In the genomic region with DNA sequence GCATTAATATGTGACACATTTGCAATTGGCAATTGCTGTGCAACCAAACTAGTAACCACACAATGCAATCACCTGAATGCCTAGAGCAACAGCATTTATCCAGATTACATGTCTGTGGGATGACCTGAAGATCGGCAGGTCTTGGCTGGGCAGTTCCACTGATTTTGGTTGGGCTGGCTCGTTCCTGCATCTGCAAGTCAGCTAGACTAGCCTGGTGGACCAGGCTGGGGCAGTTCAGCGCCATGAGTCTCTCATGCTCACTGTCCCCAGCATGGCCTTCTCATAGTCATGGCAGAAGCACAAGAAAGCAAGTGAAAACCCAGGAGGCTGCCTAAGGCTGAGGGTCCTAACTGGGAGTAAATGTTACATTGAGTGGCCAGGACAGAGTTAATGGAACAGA, we compare ENCODE assay signal across 1 cellular context.
TF ChIP-seq lines count a peak whose summit lies in the region.

No MANE protein-coding gene starts in this region.

TF ChIP-seq in H1, 55 proteins besides CTCF, POLR2A, EP300 and RAD21 (continued from another document):
- TF ChIP-seq CHD2 (IDR thresholded peaks at IDR 0.05; ENCODE audit: low read length): no peak
- no peak for TF ChIP-seq SUZ12 (IDR thresholded peaks at IDR 0.05; ENCODE audit: low read length)
- no peak for TF ChIP-seq TEAD4 (IDR thresholded peaks at IDR 0.05; ENCODE audit: low read depth, low read length)
- TF ChIP-seq, protein P1, sequence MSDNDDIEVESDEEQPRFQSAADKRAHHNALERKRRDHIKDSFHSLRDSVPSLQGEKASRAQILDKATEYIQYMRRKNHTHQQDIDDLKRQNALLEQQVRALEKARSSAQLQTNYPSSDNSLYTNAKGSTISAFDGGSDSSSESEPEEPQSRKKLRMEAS (IDR thresholded peaks at IDR 0.05): no peak
- TF ChIP-seq SIN3A (conservative IDR thresholded peaks at IDR 0.05 in 1 of 2, IDR thresholded peaks at IDR 0.05 in 1 of 2; ENCODE audit: low read depth in 1 of 2, low read length in 2 of 2): no peak
- no peak for TF ChIP-seq CHD1 (IDR thresholded peaks at IDR 0.05; ENCODE audit: low read depth, low read length)
- no peak for TF ChIP-seq PHF8 (conservative IDR thresholded peaks at IDR 0.05; ENCODE audit: low read depth, low read length)
- no peak for TF ChIP-seq SP4 (IDR thresholded peaks at IDR 0.05; ENCODE audit: low read length)
- TF ChIP-seq SAP30 (IDR thresholded peaks at IDR 0.05; ENCODE audit: insufficient read depth, insufficient replicate concordance, low read length): no peak
- TF ChIP-seq RNF2 (IDR thresholded peaks at IDR 0.05; ENCODE audit: borderline replicate concordance, low read depth, low read length, missing control alignments, poor library complexity, severe bottlenecking): no peak
- TF ChIP-seq HDAC2 (IDR thresholded peaks at IDR 0.05; ENCODE audit: borderline replicate concordance in 1 of 2, low read depth in 2 of 2, low read length in 2 of 2): no peak
